20 cellular contexts compared by ENCODE assay signal in genomic region chr10:5656737-5657579, GRCh38. TPM values are rescaled to one million over a fixed set of nuclear protein-coding genes. Genes with fewer than 3 reads are reported as not detected.
DNase-seq lines count a peak whose midpoint lies in the region; ATAC-seq and TF ChIP-seq lines count a peak whose summit lies in the region.
"Had no signal": no experiment of that assay in that cellular context is flagged by ENCODE, and none has a peak within 500 bp of the region (broad histone marks: within the 10 kb centered on the region; RNA-seq: fewer than 3 reads in every experiment).

No MANE protein-coding gene starts in this region.

- CTCF ChIA-PET in activated CD4-positive, alpha-beta T cell treated with anti-CD3 and anti-CD28 coated beads, Interleukin-2, amount 10 ng/mL, durations not matched to agents 7 days and 5 days (lab: Charles Lee) = interaction anchor here (0.7 kb wide), 1 partner anchor 60 kb away, joined by 6 read pairs; no protein-coding TSS in a partner anchor
- CTCF ChIA-PET in T-cell (lab: Charles Lee) = interaction anchor here in 1 of 2 donors (0.7 kb wide), 1 partner anchor 1529 kb away, joined by 5 read pairs; no protein-coding TSS in a partner anchor

- intact Hi-C loops in ovary (cut with DNase I) = no loop called here

- TF ChIP-seq CTCF in mesothelial cell of epicardium (IDR thresholded peaks at IDR 0.05; ENCODE audit: unreplicated experiment) (no peak), gastroesophageal sphincter (IDR thresholded peaks at IDR 0.05) (no peak), ovary (IDR thresholded peaks at IDR 0.05) (no peak)

- no peaks in the 10 kb centered on the region for H3K9me3 ChIP-seq in gastroesophageal sphincter
- H3K9me3 ChIP-seq in ovary = no peaks in the 10 kb centered on the region

- H3K9me3 Mint-ChIP-seq in activated CD4-positive, alpha-beta T cell treated with anti-CD3 and anti-CD28 coated beads, Interleukin-2, amount 10 ng/mL, durations not matched to agents 7 days and 5 days = no peaks in the 10 kb centered on the region
- no peaks in the 10 kb centered on the region for H3K9me3 Mint-ChIP-seq in T-cell
- H3K9me3 Mint-ChIP-seq in mesothelial cell of epicardium = no peaks in the 10 kb centered on the region

- no peaks in the 10 kb centered on the region for H3K27me3 Mint-ChIP-seq in activated CD4-positive, alpha-beta T cell treated with anti-CD3 and anti-CD28 coated beads, Interleukin-2, amount 10 ng/mL, durations not matched to agents 7 days and 5 days
- H3K27me3 Mint-ChIP-seq in T-cell (no peaks in the 10 kb centered on the region), mesothelial cell of epicardium (ENCODE audit: low read depth) (no peaks in the 10 kb centered on the region)

- H3K4me3 Mint-ChIP-seq in activated CD4-positive, alpha-beta T cell treated with anti-CD3 and anti-CD28 coated beads, Interleukin-2, amount 10 ng/mL, durations not matched to agents 7 days and 5 days = no peak overlapping the region
- H3K4me3 Mint-ChIP-seq in T-cell (peak overlapping the region; percentile 19 to 67 (median 50)), mesothelial cell of epicardium (no peak overlapping the region)

- H3K4me3 ChIP-seq in gastroesophageal sphincter = no peak overlapping the region
- H3K4me3 ChIP-seq in ovary = no peak overlapping the region

- no peak for TF ChIP-seq EP300 in gastroesophageal sphincter (IDR thresholded peaks at IDR 0.05)
- no peak for TF ChIP-seq EP300 in ovary (IDR thresholded peaks at IDR 0.05)

- ATAC-seq in GM21619 (IDR thresholded peaks at IDR 0.05; ENCODE audit: unreplicated experiment) = peak; percentile 52
- peak; percentile 48 to 63 (median 57) for ATAC-seq in T-cell (replicated peaks in 1 of 4)
- no peak for ATAC-seq in gastroesophageal sphincter
- ATAC-seq: PC-3 had no signal

- H3K27ac ChIP-seq in gastroesophageal sphincter (no peak overlapping the region), ovary (no peak overlapping the region)
- H3K27ac ChIP-seq: epithelial cell of prostate, HL-60 had no signal

- peak overlapping the region; percentile 70 for H3K27ac Mint-ChIP-seq in activated CD4-positive, alpha-beta T cell treated with anti-CD3 and anti-CD28 coated beads, Interleukin-2, amount 10 ng/mL, durations not matched to agents 7 days and 5 days
- peak overlapping the region; percentile 77 to 88 for H3K27ac Mint-ChIP-seq in T-cell
- peak overlapping the region; percentile 11 for H3K27ac Mint-ChIP-seq in mesothelial cell of epicardium

- TF ChIP-seq POLR2A in gastroesophageal sphincter (IDR thresholded peaks at IDR 0.05) (no peak), ovary (IDR thresholded peaks at IDR 0.05) (no peak)

- peaks cover 48% of the 10 kb centered on the region for H3K4me1 Mint-ChIP-seq in activated CD4-positive, alpha-beta T cell treated with anti-CD3 and anti-CD28 coated beads, Interleukin-2, amount 10 ng/mL, durations not matched to agents 7 days and 5 days
- peaks cover 50 to 56% (median 50%) of the 10 kb centered on the region in 3 donors for H3K4me1 Mint-ChIP-seq in T-cell
- peaks cover 6% of the 10 kb centered on the region for H3K4me1 Mint-ChIP-seq in mesothelial cell of epicardium

- H3K4me1 ChIP-seq in gastroesophageal sphincter (peaks cover 0 to 57% (median 0%) of the 10 kb centered on the region in 3 donors), ovary (ENCODE audit: insufficient read depth) (peaks cover 25% of the 10 kb centered on the region)

- DNase-seq in activated CD4-positive, alpha-beta T cell treated with anti-CD3 and anti-CD28 coated beads, Interleukin-2, amount 10 ng/mL, durations not matched to agents 7 days and 5 days = no peak
- DNase-seq in activated CD4-positive, alpha-beta T cell treated with anti-CD3 and anti-CD28 coated beads for 4 hours = no peak
- no peak for DNase-seq in T-cell
- DNase-seq in mesothelial cell of epicardium (ENCODE audit: low spot score in 2 of 2, unreplicated experiment in 2 of 2) = no peak
- no peak for DNase-seq in ovary
- DNase-seq in AML-193 (lab: John Stamatoyannopoulos, UW) = no peak
- DNase-seq: activated CD4-positive, CD25-positive, alpha-beta regulatory T cell; anterior cingulate cortex; caudate nucleus; foreskin fibroblast; kidney glomerular epithelial cell; NCI-H1694; nucleus accumbens; PC-3; SIG-M5; stimulated activated CD4-positive, alpha-beta T cell treated with anti-CD3 and anti-CD28 coated beads, Interleukin-4, amount 100 ng/mL, for 24 hours had no signal

- H3K36me3 ChIP-seq in gastroesophageal sphincter (peaks cover 0 to 14% of the 10 kb centered on the region in 2 donors), ovary (no peaks in the 10 kb centered on the region)

- H3K36me3 Mint-ChIP-seq in activated CD4-positive, alpha-beta T cell treated with anti-CD3 and anti-CD28 coated beads, Interleukin-2, amount 10 ng/mL, durations not matched to agents 7 days and 5 days (ENCODE audit: low read depth) = no peaks in the 10 kb centered on the region
- H3K36me3 Mint-ChIP-seq in T-cell (peaks cover 3% of the 10 kb centered on the region), mesothelial cell of epicardium (no peaks in the 10 kb centered on the region)

- WGBS in gastroesophageal sphincter (ENCODE audit: low coverage in 1 of 2), 2 donors = 80 to 90% methylated on average over 7 to 8 of the region's 8 CpGs
- WGBS in ovary, 3 donors = 46 to 68% (median 56%) methylated on average over 8 of the region's 8 CpGs

- H3K27me3 ChIP-seq in gastroesophageal sphincter (no peaks in the 10 kb centered on the region), ovary (no peaks in the 10 kb centered on the region)

- POLR2A ChIA-PET in activated CD4-positive, alpha-beta T cell treated with anti-CD3 and anti-CD28 coated beads, Interleukin-2, amount 10 ng/mL, durations not matched to agents 7 days and 5 days (lab: Charles Lee) = no interaction called here
- POLR2A ChIA-PET in T-cell (lab: Charles Lee) = interaction anchor here in 1 of 2 donors (0.7 kb wide), 2 partner anchors 32 to 34 kb away, joined by 4 to 5 read pairs; no protein-coding TSS in a partner anchor

RNA-seq across cellular contexts. Expression of gene ASB13, which starts 9.4 kb away (rescaled TPM):
- total RNA-seq in activated CD4-positive, alpha-beta T cell treated with anti-CD3 and anti-CD28 coated beads, Interleukin-2, amount 10 ng/mL, durations not matched to agents 7 days and 5 days = 1 to 10 TPM; 4.5 to 6.0 TPM
- total RNA-seq in T-cell (10 to 100 TPM in 4 of 5 donors, 1 to 10 TPM in 1; 9.4 to 22.8 (median 14.1) TPM), mesothelial cell of epicardium (26.3 to 28.5 TPM (median 28.0 TPM) in 3 replicates), gastroesophageal sphincter (10 to 100 TPM; 17.6 to 39.6 (median 19.0) TPM), ovary (10 to 100 TPM; 17.9 to 45.6 (median 29.0) TPM)
- polyA plus RNA-seq in ovary = 10 to 100 TPM; 15.0 to 23.2 TPM

RNA-seq across cellular contexts. Expression of gene TASOR2, which starts 27.7 kb away (rescaled TPM):
- total RNA-seq in activated CD4-positive, alpha-beta T cell treated with anti-CD3 and anti-CD28 coated beads, Interleukin-2, amount 10 ng/mL, durations not matched to agents 7 days and 5 days = 10 to 100 TPM; 45.7 to 49.4 TPM
- total RNA-seq in T-cell (10 to 100 TPM; 62.7 to 78.5 (median 71.7) TPM), mesothelial cell of epicardium (75.2 to 90.1 TPM (median 80.3 TPM) in 3 replicates), gastroesophageal sphincter (10 to 100 TPM; 51.8 to 71.8 (median 64.2) TPM), ovary (10 to 100 TPM; 60.8 to 91.2 (median 70.0) TPM)
- polyA plus RNA-seq in ovary = 10 to 100 TPM in 1 of 2 donors, 1 to 10 TPM in 1; 9.3 to 23.7 TPM

Comparison
In these comparisons a context has a peak if more than half of its experiments do, and no peak if none do; other contexts are left out.
1. H3K27ac Mint-ChIP-seq: peak in every context shown above with its lines; median percentile 82 in T-cell; 70 in activated CD4-positive, alpha-beta T cell treated with anti-CD3 and anti-CD28 coated beads, Interleukin-2, amount 10 ng/mL, durations not matched to agents 7 days and 5 days; 11 in mesothelial cell of epicardium.
2. H3K4me3 Mint-ChIP-seq: peak in T-cell (3 of 3); none in activated CD4-positive, alpha-beta T cell treated with anti-CD3 and anti-CD28 coated beads, Interleukin-2, amount 10 ng/mL, durations not matched to agents 7 days and 5 days (single experiment) and mesothelial cell of epicardium (single experiment).